In genomic region chr12:1360812-1361211, GRCh38 we compare ENCODE assay signal across 17 cellular contexts.
DNase-seq lines count a peak whose midpoint lies in the region; ATAC-seq, FAIRE-seq and TF ChIP-seq lines count a peak whose summit lies in the region.
"Had no signal": no experiment of that assay in that cellular context is flagged by ENCODE, and none has a peak within 500 bp of the region (broad histone marks: within the 10 kb centered on the region; RNA-seq: fewer than 3 reads in every experiment).

No MANE protein-coding gene starts in this region.

- ATAC-seq in activated CD8-positive, alpha-beta memory T cell treated with anti-CD3 and anti-CD28 coated beads, Interleukin-2, amount 10 ng/mL, durations not matched to agents 7 days and 5 days = no peak
- ATAC-seq: heart left ventricle; naive thymus-derived CD4-positive, alpha-beta T cell had no signal

- POLR2A ChIA-PET in AG04449 (lab: Yijun Ruan, JAX) = no interaction called here

- H3K4me1 Mint-ChIP-seq in activated CD8-positive, alpha-beta memory T cell treated with anti-CD3 and anti-CD28 coated beads, Interleukin-2, amount 10 ng/mL, durations not matched to agents 7 days and 5 days = no peaks in the 10 kb centered on the region

- no peak for TF ChIP-seq CTCF in AG04449 (IDR thresholded peaks at IDR 0.05; ENCODE audit: insufficient read depth, low read length, missing control alignments)
- TF ChIP-seq CTCF in brain microvascular endothelial cell (IDR thresholded peaks at IDR 0.05; ENCODE audit: low read depth, low read length, missing control alignments) = no peak

- DNase-seq in AG04449 (ENCODE audit: low read depth, low spot score) (peak; percentile 75), HT1080 (ENCODE audit: low read depth) (peak; percentile 71), brain microvascular endothelial cell (peak; percentile 73), kidney tubule cell (ENCODE audit: low spot score) (peak; percentile 92), GM19239 (ENCODE audit: insufficient read length, low spot score) (no peak), NCI-H748 treated with DMSO at 0.1 percent for 48 hours (lab: John Stamatoyannopoulos, UW) (no peak)
- DNase-seq in activated T-cell treated with anti-CD3 and anti-CD28 coated beads, Interleukin-2, amount 50 U/mL, for 1 hour = no peak
- DNase-seq in activated CD8-positive, alpha-beta memory T cell treated with anti-CD3 and anti-CD28 coated beads, Interleukin-2, amount 10 ng/mL, durations not matched to agents 7 days and 5 days = no peak
- DNase-seq: activated naive CD4-positive, alpha-beta T cell treated with anti-CD3 and anti-CD28 coated beads, Interleukin-2, amount 50 U/mL, for 16 hours; Calu3; heart left ventricle; naive thymus-derived CD4-positive, alpha-beta T cell; NCI-H1048; NCI-H2107; stimulated activated CD4-positive, alpha-beta T cell treated with anti-CD3 and anti-CD28 coated beads, Interleukin-2, amount 100 ng/mL, for 24 hours had no signal

- no peaks in the 10 kb centered on the region for H3K9me3 Mint-ChIP-seq in activated CD8-positive, alpha-beta memory T cell treated with anti-CD3 and anti-CD28 coated beads, Interleukin-2, amount 10 ng/mL, durations not matched to agents 7 days and 5 days (ENCODE audit: low read depth)

- FAIRE-seq in GM19239 (lab: Jason Lieb, UNC) = no peak
- FAIRE-seq: GM18507 had no signal

- no peaks in the 10 kb centered on the region for H3K27me3 Mint-ChIP-seq in activated CD8-positive, alpha-beta memory T cell treated with anti-CD3 and anti-CD28 coated beads, Interleukin-2, amount 10 ng/mL, durations not matched to agents 7 days and 5 days
- H3K27me3 Mint-ChIP-seq: naive thymus-derived CD4-positive, alpha-beta T cell had no signal

- no peaks in the 10 kb centered on the region for H3K36me3 ChIP-seq in brain microvascular endothelial cell (replicated peaks)
- H3K36me3 ChIP-seq: heart left ventricle, right atrium auricular region had no signal

- peaks cover 2% of the 10 kb centered on the region for H3K36me3 Mint-ChIP-seq in activated CD8-positive, alpha-beta memory T cell treated with anti-CD3 and anti-CD28 coated beads, Interleukin-2, amount 10 ng/mL, durations not matched to agents 7 days and 5 days

- no peak overlapping the region for H3K4me3 ChIP-seq in AG04449 (ENCODE audit: low read depth, low read length)
- no peak overlapping the region for H3K4me3 ChIP-seq in brain microvascular endothelial cell (ENCODE audit: low read depth, low read length)
- H3K4me3 ChIP-seq: heart left ventricle, right atrium auricular region had no signal

- H3K27me3 ChIP-seq in brain microvascular endothelial cell (replicated peaks) = no peaks in the 10 kb centered on the region
- H3K27me3 ChIP-seq: heart left ventricle, right atrium auricular region had no signal

- CTCF ChIA-PET in AG04449 (lab: Yijun Ruan, JAX) = interaction anchor here (1.2 kb wide), 1 partner anchor 243 kb away, joined by 4 read pairs; no protein-coding TSS in a partner anchor
- CTCF ChIA-PET in activated CD8-positive, alpha-beta memory T cell treated with anti-CD3 and anti-CD28 coated beads, Interleukin-2, amount 10 ng/mL, durations not matched to agents 7 days and 5 days (lab: Charles Lee) = interaction anchor here (1.0 kb wide), 1 partner anchor 8 kb away, joined by 3 read pairs; no protein-coding TSS in a partner anchor

- H3K27ac ChIP-seq in brain microvascular endothelial cell = peak overlapping the region; percentile 29
- H3K27ac ChIP-seq: heart left ventricle, right atrium auricular region had no signal

- no peak overlapping the region for H3K27ac Mint-ChIP-seq in activated CD8-positive, alpha-beta memory T cell treated with anti-CD3 and anti-CD28 coated beads, Interleukin-2, amount 10 ng/mL, durations not matched to agents 7 days and 5 days
- H3K27ac Mint-ChIP-seq: naive thymus-derived CD4-positive, alpha-beta T cell had no signal

- no peak overlapping the region for H3K4me3 Mint-ChIP-seq in activated CD8-positive, alpha-beta memory T cell treated with anti-CD3 and anti-CD28 coated beads, Interleukin-2, amount 10 ng/mL, durations not matched to agents 7 days and 5 days
- H3K4me3 Mint-ChIP-seq: naive thymus-derived CD4-positive, alpha-beta T cell had no signal

- in situ Hi-C loops in brain microvascular endothelial cell (cut with HindIII; ENCODE audit: low pct_ligation_motif_present, low sequenced_read_pairs) = no loop called here

Comparison
In these comparisons a context has a peak if more than half of its experiments do, and no peak if none do; other contexts are left out.
1. DNase-seq: peak in AG04449 (single experiment), HT1080 (single experiment), brain microvascular endothelial cell (single experiment) and kidney tubule cell (single experiment); none in GM19239 (single experiment), NCI-H748 treated with DMSO at 0.1 percent for 48 hours (single experiment), activated T-cell treated with anti-CD3 and anti-CD28 coated beads, Interleukin-2, amount 50 U/mL, for 1 hour (single experiment) and activated CD8-positive, alpha-beta memory T cell treated with anti-CD3 and anti-CD28 coated beads, Interleukin-2, amount 10 ng/mL, durations not matched to agents 7 days and 5 days (single experiment).